In the genomic region with DNA sequence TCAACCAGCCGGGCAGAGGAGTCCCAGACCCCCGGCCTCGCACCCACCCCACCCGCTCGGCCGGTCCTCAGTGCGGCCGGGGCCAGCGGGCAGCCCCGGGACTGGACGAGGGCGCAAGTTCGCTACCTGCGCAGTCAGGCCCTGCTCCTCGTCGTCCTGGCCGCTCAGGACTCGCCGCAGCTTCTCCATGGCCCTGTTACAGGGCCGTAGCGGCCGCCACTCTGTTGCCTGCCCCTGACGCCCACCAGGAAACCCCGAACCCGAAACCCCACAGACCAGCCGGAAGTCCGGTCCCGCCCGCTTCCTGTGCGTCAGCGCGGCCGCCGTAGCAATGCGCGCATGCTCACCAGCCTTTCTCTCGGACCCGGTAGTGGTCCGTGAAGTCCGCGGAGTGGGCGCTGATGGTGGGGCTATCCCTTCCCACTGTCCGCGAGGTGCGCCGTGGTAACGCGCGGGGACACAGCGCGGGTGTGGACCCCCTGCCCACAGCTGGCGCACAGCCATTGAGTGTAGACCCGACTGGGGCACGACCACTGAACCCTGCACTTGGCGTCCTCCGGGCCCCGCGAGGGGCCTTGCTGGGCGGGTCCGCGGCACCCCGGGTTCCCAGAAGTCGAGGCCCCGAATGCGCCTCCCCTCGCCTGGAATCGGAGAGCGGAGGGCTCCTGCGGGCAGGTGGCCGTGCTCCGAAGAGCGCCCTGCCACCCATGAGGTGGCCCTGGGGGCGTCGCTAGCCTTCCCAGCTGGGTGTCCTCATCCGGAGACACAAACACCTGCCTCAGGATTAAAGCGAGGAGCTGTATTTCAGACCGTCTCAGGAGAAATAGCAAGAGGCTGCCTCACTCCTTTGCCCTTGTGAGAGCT, we compare ENCODE assay signal across 8 cellular contexts. TPM values are rescaled to one million over a fixed set of nuclear protein-coding genes. Genes with fewer than 3 reads are reported as not detected.
A peak's percentile ranks its signal among the peaks of the same experiment; 100 is the strongest.
DNase-seq lines count a peak whose midpoint lies in the region; ATAC-seq and TF ChIP-seq lines count a peak whose summit lies in the region.

A gene (minus strand): TSS at position 253 of the 864 bp plus-strand sequence. CDS start 64 bp downstream, at position 189.

- peak within 1 kb of the TSS; percentile 84 for H3K4me2 ChIP-seq in Loucy (ENCODE audit: low read depth, low read length, poor library complexity, severe bottlenecking)

- DNase-seq in GM03348 (ENCODE audit: low spot score) (peak; percentile 96), H7 (peak; percentile 94), glutamatergic neuron (peak; percentile 89), osteocyte (ENCODE audit: extremely low spot score, unreplicated experiment) (peak; percentile 94), thoracic aorta (ENCODE audit: low spot score) (peak; percentile 52)

- H3K79me2 ChIP-seq in Loucy (ENCODE audit: insufficient read depth, low read length), result peaks cover 52% of the 10 kb centered on the region

- H3K9me3 Mint-ChIP-seq in activated naive CD4-positive, alpha-beta T cell treated with anti-CD3 and anti-CD28 coated beads, Interleukin-2, amount 50 U/mL, for 24 hours, result no peaks in the 10 kb centered on the region
- peaks cover 6% of the 10 kb centered on the region for H3K9me3 Mint-ChIP-seq in glutamatergic neuron (ENCODE audit: unreplicated experiment)
- H3K9me3 Mint-ChIP-seq in osteocyte (ENCODE audit: unreplicated experiment), result no peaks in the 10 kb centered on the region

- peak within 1 kb of the TSS; percentile 99 for H3K9ac ChIP-seq in Loucy (ENCODE audit: low read depth, low read length, poor library complexity, severe bottlenecking)

- peaks cover 2% of the 10 kb centered on the region for H3K36me3 Mint-ChIP-seq in activated naive CD4-positive, alpha-beta T cell treated with anti-CD3 and anti-CD28 coated beads, Interleukin-2, amount 50 U/mL, for 24 hours
- H3K36me3 Mint-ChIP-seq in glutamatergic neuron (ENCODE audit: unreplicated experiment) (no peaks in the 10 kb centered on the region), osteocyte (ENCODE audit: unreplicated experiment) (no peaks in the 10 kb centered on the region)

- H3K4me3 ChIP-seq in H7 (ENCODE audit: insufficient read depth, low read depth, low read length) (peak within 1 kb of the TSS; percentile 97), Loucy (ENCODE audit: low read length, poor library complexity, severe bottlenecking) (peak within 1 kb of the TSS; percentile 98), thoracic aorta (peak within 1 kb of the TSS; percentile 100)

- no peaks in the 10 kb centered on the region for H3K9me2 ChIP-seq in Loucy (replicated peaks; ENCODE audit: low read depth, low read length)

- ATAC-seq in SK-N-SH treated with all-trans-retinoic acid at 6 μM for 48 hours (peak; percentile 97), thoracic aorta (ENCODE audit: insufficient number of reproducible peaks, low FRiP score, low read depth) (peak; percentile 82)

- peak within 1 kb of the TSS; percentile 94 for H3K4me3 Mint-ChIP-seq in activated naive CD4-positive, alpha-beta T cell treated with anti-CD3 and anti-CD28 coated beads, Interleukin-2, amount 50 U/mL, for 24 hours
- H3K4me3 Mint-ChIP-seq in glutamatergic neuron (ENCODE audit: unreplicated experiment) (peak within 1 kb of the TSS; percentile 95), osteocyte (ENCODE audit: unreplicated experiment) (peak within 1 kb of the TSS; percentile 94)

- peak within 1 kb of the TSS; percentile 93 for H2AFZ ChIP-seq in Loucy (ENCODE audit: low read length)

- H3K27me3 ChIP-seq in H7 (ENCODE audit: control insufficient read depth, insufficient read depth, low read length) (no peaks in the 10 kb centered on the region), Loucy (ENCODE audit: insufficient read depth, low read length, poor library complexity, severe bottlenecking) (no peaks in the 10 kb centered on the region), thoracic aorta (replicated peaks; ENCODE audit: insufficient read depth) (no peaks in the 10 kb centered on the region)

- no peaks in the 10 kb centered on the region for H3F3A ChIP-seq in Loucy (ENCODE audit: low read depth)

- H3K4me1 Mint-ChIP-seq in activated naive CD4-positive, alpha-beta T cell treated with anti-CD3 and anti-CD28 coated beads, Interleukin-2, amount 50 U/mL, for 24 hours, result peaks cover 8% of the 10 kb centered on the region
- H3K4me1 Mint-ChIP-seq in glutamatergic neuron (ENCODE audit: low read depth, unreplicated experiment) (peaks cover 2% of the 10 kb centered on the region), osteocyte (ENCODE audit: unreplicated experiment) (peaks cover 13% of the 10 kb centered on the region)

- H3K27me3 Mint-ChIP-seq in activated naive CD4-positive, alpha-beta T cell treated with anti-CD3 and anti-CD28 coated beads, Interleukin-2, amount 50 U/mL, for 24 hours, result no peaks in the 10 kb centered on the region
- peaks cover 2% of the 10 kb centered on the region for H3K27me3 Mint-ChIP-seq in glutamatergic neuron (ENCODE audit: unreplicated experiment)
- H3K27me3 Mint-ChIP-seq in osteocyte (ENCODE audit: unreplicated experiment), result peaks cover 13% of the 10 kb centered on the region

- peaks cover 40% of the 10 kb centered on the region for H4K20me1 ChIP-seq in Loucy (ENCODE audit: insufficient read depth, low read length, poor library complexity, severe bottlenecking)

- H3K27ac ChIP-seq in thoracic aorta, result peak within 1 kb of the TSS; percentile 86 to 90

- no peaks in the 10 kb centered on the region for H3K9me3 ChIP-seq in Loucy (ENCODE audit: insufficient read depth, low read depth, low read length)
- no peaks in the 10 kb centered on the region for H3K9me3 ChIP-seq in thoracic aorta

- H3K27ac Mint-ChIP-seq in activated naive CD4-positive, alpha-beta T cell treated with anti-CD3 and anti-CD28 coated beads, Interleukin-2, amount 50 U/mL, for 24 hours, result peak within 1 kb of the TSS; percentile 90
- H3K27ac Mint-ChIP-seq in glutamatergic neuron (ENCODE audit: unreplicated experiment) (peak within 1 kb of the TSS; percentile 78), osteocyte (ENCODE audit: unreplicated experiment) (peak within 1 kb of the TSS; percentile 80)

- TF ChIP-seq CTCF in Loucy (conservative IDR thresholded peaks at IDR 0.05; ENCODE audit: low read length) (no peak), glutamatergic neuron (IDR thresholded peaks at IDR 0.05; ENCODE audit: partially characterized antibody, unreplicated experiment) (no peak), osteocyte (IDR thresholded peaks at IDR 0.05) (no peak), thoracic aorta (IDR thresholded peaks at IDR 0.05) (no peak)

- H3K36me3 ChIP-seq in H7 (replicated peaks; ENCODE audit: control insufficient read depth, insufficient read depth, low read length) (peaks cover 5% of the 10 kb centered on the region), Loucy (ENCODE audit: insufficient read depth, low read length) (no peaks in the 10 kb centered on the region), thoracic aorta (no peaks in the 10 kb centered on the region)

- H3K4me1 ChIP-seq in Loucy (ENCODE audit: insufficient read depth, low read length, poor library complexity, severe bottlenecking) (peaks cover 47% of the 10 kb centered on the region), thoracic aorta (ENCODE audit: control insufficient read depth in 1 of 2, low read depth in 2 of 2) (peaks cover 14 to 48% of the 10 kb centered on the region in 2 donors)

TF ChIP-seq in SK-N-SH treated with all-trans-retinoic acid at 6 μM for 48 hours, 23 proteins besides CTCF, POLR2A, EP300 and RAD21:
- TF ChIP-seq CSDC2 (CRISPR knock-in tag; IDR thresholded peaks at IDR 0.05) (0 out of 2 replicates have a peak, but pooled peaks have one; percentile 72), OSR1 (CRISPR knock-in tag; IDR thresholded peaks at IDR 0.05) (no peak), ZNF565 (CRISPR knock-in tag; conservative IDR thresholded peaks at IDR 0.05; ENCODE audit: low read depth) (no peak)
- TF ChIP-seq, protein P1, sequence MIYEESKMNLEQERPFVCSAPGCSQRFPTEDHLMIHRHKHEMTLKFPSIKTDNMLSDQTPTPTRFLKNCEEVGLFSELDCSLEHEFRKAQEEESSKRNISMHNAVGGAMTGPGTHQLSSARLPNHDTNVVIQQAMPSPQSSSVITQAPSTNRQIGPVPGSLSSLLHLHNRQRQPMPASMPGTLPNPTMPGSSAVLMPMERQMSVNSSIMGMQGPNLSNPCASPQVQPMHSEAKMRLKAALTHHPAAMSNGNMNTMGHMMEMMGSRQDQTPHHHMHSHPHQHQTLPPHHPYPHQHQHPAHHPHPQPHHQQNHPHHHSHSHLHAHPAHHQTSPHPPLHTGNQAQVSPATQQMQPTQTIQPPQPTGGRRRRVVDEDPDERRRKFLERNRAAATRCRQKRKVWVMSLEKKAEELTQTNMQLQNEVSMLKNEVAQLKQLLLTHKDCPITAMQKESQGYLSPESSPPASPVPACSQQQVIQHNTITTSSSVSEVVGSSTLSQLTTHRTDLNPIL (CRISPR knock-in tag; IDR thresholded peaks at IDR 0.05; ENCODE audit: low read depth), result no peak

RNA-seq across cellular contexts. Expression of the gene that starts here (rescaled TPM):
- 50.1 and 58.0 TPM in 2 replicates for total RNA-seq in H7 (2014; rRNA removed; shearing (Covaris generic))
- total RNA-seq in glutamatergic neuron (ENCODE audit: unreplicated experiment) (23.5 TPM), osteocyte (30.8 and 34.0 TPM in 2 replicates), thoracic aorta (10 to 100 TPM; 23.3 to 27.9 TPM)

Comparison
In these comparisons a context has a peak if more than half of its experiments do, and no peak if none do; other contexts are left out.
1. Peak in every context shown above with its lines: DNase-seq, ATAC-seq, H3K4me3 ChIP-seq and H3K27ac ChIP-seq.